In the genomic region with DNA sequence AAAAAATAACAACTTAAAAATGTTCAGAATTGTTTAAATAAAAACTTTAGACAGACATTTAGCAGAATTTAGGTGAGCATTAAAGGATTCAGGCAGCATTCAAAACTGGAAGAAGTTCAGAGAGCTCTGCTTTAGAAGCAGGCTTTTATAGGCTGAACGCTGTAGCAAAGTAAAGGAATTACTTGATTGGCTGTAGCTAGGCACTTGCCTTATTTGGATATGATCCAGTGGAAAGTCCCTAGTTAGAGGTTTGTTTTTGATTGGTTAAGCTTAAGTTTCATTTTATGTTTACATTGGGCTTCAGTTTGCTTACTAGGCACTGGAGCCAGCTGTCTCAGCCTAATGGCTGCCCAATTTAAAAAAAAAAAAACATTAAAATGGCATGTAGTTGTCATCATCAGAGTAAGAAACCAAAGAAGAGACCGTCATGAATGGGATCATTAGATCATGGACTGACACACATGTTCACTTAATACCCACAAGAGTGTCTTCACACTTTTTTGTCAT, we compare ENCODE assay signal across 8 cellular contexts.
DNase-seq lines count a peak whose midpoint lies in the region; ATAC-seq and FAIRE-seq lines count a peak whose summit lies in the region.

No MANE protein-coding gene starts in this region.

- no peaks in the 10 kb centered on the region for H3K4me1 ChIP-seq in small intestine (ENCODE audit: control insufficient read depth in 2 of 2, insufficient read depth in 1 of 2, low read depth in 1 of 2, low read length in 1 of 2)

- DNase-seq in Daoy (ENCODE audit: low read depth) (peak; percentile 82), NCI-H524 treated with DMSO at 0.1 percent for 48 hours (lab: John Stamatoyannopoulos, UW) (peak; percentile 71), left cardiac atrium (no peak), small intestine (peak; percentile 88), posterior vena cava (ENCODE audit: low spot score) (no peak)
- DNase-seq in activated T-helper 2 cell treated with anti-CD3 and anti-CD28 coated beads, Interferon-gamma antibody, Interleukin-2, Interleukin-4, amounts not matched to agents 10 μg/mL and 5 μg/mL and 100 μg/mL, durations not matched to agents 14 hours and 24 hours and 36 hours (ENCODE audit: low spot score) = peak; percentile 35

- H3K4me1 Mint-ChIP-seq in activated T-helper 2 cell treated with anti-CD3 and anti-CD28 coated beads, Interferon-gamma antibody, Interleukin-2, Interleukin-4, amounts not matched to agents 10 μg/mL and 5 μg/mL and 100 μg/mL, durations not matched to agents 14 hours and 24 hours and 36 hours (ENCODE audit: low read depth) = peaks cover 25% of the 10 kb centered on the region

- no peak for FAIRE-seq in small intestine (lab: Jason Lieb, UNC)

- no peaks in the 10 kb centered on the region for H3K9me3 ChIP-seq in small intestine (ENCODE audit: control insufficient read depth, low read depth)

- no peak overlapping the region for H3K4me3 ChIP-seq in small intestine (ENCODE audit: low read depth in 1 of 2, low read length in 2 of 2)

- intact Hi-C loops in activated T-helper 2 cell treated with anti-CD3 and anti-CD28 coated beads, Interferon-gamma antibody, Interleukin-2, Interleukin-4, amounts not matched to agents 10 μg/mL and 5 μg/mL and 100 μg/mL, durations not matched to agents 14 hours and 24 hours and 36 hours (cut with micrococcal nuclease) = loop anchor here (10.0 kb wide), 1 partner anchor 110 kb away; the partner anchor contains the start of genes ACTL10 and C20orf144
- intact Hi-C loops in left cardiac atrium (cut with DNase I) = no loop called here
- intact Hi-C loops in posterior vena cava (cut with DNase I) = no loop called here

- no peaks in the 10 kb centered on the region for H3K27me3 Mint-ChIP-seq in activated T-helper 2 cell treated with anti-CD3 and anti-CD28 coated beads, Interferon-gamma antibody, Interleukin-2, Interleukin-4, amounts not matched to agents 10 μg/mL and 5 μg/mL and 100 μg/mL, durations not matched to agents 14 hours and 24 hours and 36 hours (ENCODE audit: low read depth)

- no peaks in the 10 kb centered on the region for H3K9me3 Mint-ChIP-seq in activated T-helper 2 cell treated with anti-CD3 and anti-CD28 coated beads, Interferon-gamma antibody, Interleukin-2, Interleukin-4, amounts not matched to agents 10 μg/mL and 5 μg/mL and 100 μg/mL, durations not matched to agents 14 hours and 24 hours and 36 hours

- no peaks in the 10 kb centered on the region for H3K27me3 ChIP-seq in small intestine (ENCODE audit: control insufficient read depth in 2 of 2, insufficient read depth in 2 of 2, low read length in 2 of 2)

- H3K27ac ChIP-seq in small intestine (ENCODE audit: low read depth in 1 of 2, low read length in 1 of 2) = peak overlapping the region; percentile 48 to 62

- peaks cover 25% of the 10 kb centered on the region for H3K36me3 Mint-ChIP-seq in activated T-helper 2 cell treated with anti-CD3 and anti-CD28 coated beads, Interferon-gamma antibody, Interleukin-2, Interleukin-4, amounts not matched to agents 10 μg/mL and 5 μg/mL and 100 μg/mL, durations not matched to agents 14 hours and 24 hours and 36 hours (ENCODE audit: low read depth)

- H3K27ac Mint-ChIP-seq in activated T-helper 2 cell treated with anti-CD3 and anti-CD28 coated beads, Interferon-gamma antibody, Interleukin-2, Interleukin-4, amounts not matched to agents 10 μg/mL and 5 μg/mL and 100 μg/mL, durations not matched to agents 14 hours and 24 hours and 36 hours = peak overlapping the region; percentile 77

- H3K36me3 ChIP-seq in small intestine (ENCODE audit: control insufficient read depth in 2 of 2, insufficient read depth in 2 of 2, low read length in 2 of 2) = no peaks in the 10 kb centered on the region

- peak overlapping the region; percentile 56 for H3K4me3 Mint-ChIP-seq in activated T-helper 2 cell treated with anti-CD3 and anti-CD28 coated beads, Interferon-gamma antibody, Interleukin-2, Interleukin-4, amounts not matched to agents 10 μg/mL and 5 μg/mL and 100 μg/mL, durations not matched to agents 14 hours and 24 hours and 36 hours (ENCODE audit: low read depth)

- ATAC-seq in GM19463 (IDR thresholded peaks at IDR 0.05; ENCODE audit: unreplicated experiment) (peak; percentile 91), HG03520 (IDR thresholded peaks at IDR 0.05; ENCODE audit: unreplicated experiment) (peak; percentile 91), left cardiac atrium (peak; percentile 88 to 90)

- WGBS in small intestine, 3 donors = 9 to 12% (median 9%) methylated on average over 2 of the region's 2 CpGs

Comparison
In these comparisons a context has a peak if more than half of its experiments do, and no peak if none do; other contexts are left out.
1. DNase-seq: peak in Daoy (single experiment), NCI-H524 treated with DMSO at 0.1 percent for 48 hours (single experiment), activated T-helper 2 cell treated with anti-CD3 and anti-CD28 coated beads, Interferon-gamma antibody, Interleukin-2, Interleukin-4, amounts not matched to agents 10 μg/mL and 5 μg/mL and 100 μg/mL, durations not matched to agents 14 hours and 24 hours and 36 hours (single experiment) and small intestine (single experiment); none in left cardiac atrium (single experiment) and posterior vena cava (single experiment).
2. Peak in every context shown above with its lines, with median percentiles within 50 percentile points of each other: ATAC-seq.